In genomic region chr11:93541884-93542752, GRCh38 we compare ENCODE assay signal across 1 cellular context.
TF ChIP-seq lines count a peak whose summit lies in the region.

No MANE protein-coding gene starts in this region.

TF ChIP-seq in K562, 482 proteins besides CTCF, POLR2A, EP300 and RAD21 (continued from another document and continues in another):
- TF ChIP-seq SRSF3 (IDR thresholded peaks at IDR 0.05; ENCODE audit: insufficient read depth, low read length) (no peak), ZNF277 (CRISPR knock-in tag; IDR thresholded peaks at IDR 0.05; ENCODE audit: borderline replicate concordance) (no peak), ZBTB2 (IDR thresholded peaks at IDR 0.05) (no peak), ZBTB26 (CRISPR knock-in tag; IDR thresholded peaks at IDR 0.05) (no peak), ELK1 (CRISPR knock-in tag; IDR thresholded peaks at IDR 0.05) (no peak), NFIC (IDR thresholded peaks at IDR 0.05) (no peak), TEAD1 (CRISPR knock-in tag; IDR thresholded peaks at IDR 0.05) (no peak), RBBP5 (IDR thresholded peaks at IDR 0.05; ENCODE audit: borderline replicate concordance, insufficient read depth, low read length, poor library complexity, severe bottlenecking) (no peak), FOXA3 (CRISPR knock-in tag; conservative IDR thresholded peaks at IDR 0.05 in 1 of 2, IDR thresholded peaks at IDR 0.05 in 1 of 2) (no peak), NONO (IDR thresholded peaks at IDR 0.05; ENCODE audit: low read depth in 2 of 2, low read length in 1 of 2) (no peak), SIN3A (IDR thresholded peaks at IDR 0.05; ENCODE audit: borderline replicate concordance in 2 of 2, control insufficient read depth in 1 of 2, low read depth in 2 of 2, low read length in 2 of 2) (no peak), MAZ (CRISPR knock-in tag; conservative IDR thresholded peaks at IDR 0.05 in 1 of 2, IDR thresholded peaks at IDR 0.05 in 1 of 2) (0 out of 4 replicates have a peak, but pooled peaks of 1 of the 2 experiments have one; percentile 16), ZNF444 (CRISPR knock-in tag; IDR thresholded peaks at IDR 0.05) (no peak), ETV6 (IDR thresholded peaks at IDR 0.05; ENCODE audit: borderline replicate concordance in 1 of 2, low read depth in 2 of 2, low read length in 1 of 2) (no peak), ETV6 (CRISPR knock-in tag; IDR thresholded peaks at IDR 0.05; ENCODE audit: borderline replicate concordance) (no peak), ZFX (CRISPR knock-in tag; IDR thresholded peaks at IDR 0.05) (peak; percentile 5; the same call in 1 of the 2 replicates), BCOR (IDR thresholded peaks at IDR 0.05) (no peak), NR3C1 (CRISPR knock-in tag; IDR thresholded peaks at IDR 0.05) (no peak; the same call in 1 of the 2 replicates), PHB (CRISPR knock-in tag; IDR thresholded peaks at IDR 0.05) (no peak), USF1 (CRISPR knock-in tag; IDR thresholded peaks at IDR 0.05) (peak; percentile 33; the same call in 1 of the 2 replicates), GATA2 (CRISPR knock-in tag; IDR thresholded peaks at IDR 0.05) (no peak)
- TF ChIP-seq, protein P1, sequence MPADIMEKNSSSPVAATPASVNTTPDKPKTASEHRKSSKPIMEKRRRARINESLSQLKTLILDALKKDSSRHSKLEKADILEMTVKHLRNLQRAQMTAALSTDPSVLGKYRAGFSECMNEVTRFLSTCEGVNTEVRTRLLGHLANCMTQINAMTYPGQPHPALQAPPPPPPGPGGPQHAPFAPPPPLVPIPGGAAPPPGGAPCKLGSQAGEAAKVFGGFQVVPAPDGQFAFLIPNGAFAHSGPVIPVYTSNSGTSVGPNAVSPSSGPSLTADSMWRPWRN (IDR thresholded peaks at IDR 0.05; ENCODE audit: low read depth): no peak
- TF ChIP-seq, protein P2, sequence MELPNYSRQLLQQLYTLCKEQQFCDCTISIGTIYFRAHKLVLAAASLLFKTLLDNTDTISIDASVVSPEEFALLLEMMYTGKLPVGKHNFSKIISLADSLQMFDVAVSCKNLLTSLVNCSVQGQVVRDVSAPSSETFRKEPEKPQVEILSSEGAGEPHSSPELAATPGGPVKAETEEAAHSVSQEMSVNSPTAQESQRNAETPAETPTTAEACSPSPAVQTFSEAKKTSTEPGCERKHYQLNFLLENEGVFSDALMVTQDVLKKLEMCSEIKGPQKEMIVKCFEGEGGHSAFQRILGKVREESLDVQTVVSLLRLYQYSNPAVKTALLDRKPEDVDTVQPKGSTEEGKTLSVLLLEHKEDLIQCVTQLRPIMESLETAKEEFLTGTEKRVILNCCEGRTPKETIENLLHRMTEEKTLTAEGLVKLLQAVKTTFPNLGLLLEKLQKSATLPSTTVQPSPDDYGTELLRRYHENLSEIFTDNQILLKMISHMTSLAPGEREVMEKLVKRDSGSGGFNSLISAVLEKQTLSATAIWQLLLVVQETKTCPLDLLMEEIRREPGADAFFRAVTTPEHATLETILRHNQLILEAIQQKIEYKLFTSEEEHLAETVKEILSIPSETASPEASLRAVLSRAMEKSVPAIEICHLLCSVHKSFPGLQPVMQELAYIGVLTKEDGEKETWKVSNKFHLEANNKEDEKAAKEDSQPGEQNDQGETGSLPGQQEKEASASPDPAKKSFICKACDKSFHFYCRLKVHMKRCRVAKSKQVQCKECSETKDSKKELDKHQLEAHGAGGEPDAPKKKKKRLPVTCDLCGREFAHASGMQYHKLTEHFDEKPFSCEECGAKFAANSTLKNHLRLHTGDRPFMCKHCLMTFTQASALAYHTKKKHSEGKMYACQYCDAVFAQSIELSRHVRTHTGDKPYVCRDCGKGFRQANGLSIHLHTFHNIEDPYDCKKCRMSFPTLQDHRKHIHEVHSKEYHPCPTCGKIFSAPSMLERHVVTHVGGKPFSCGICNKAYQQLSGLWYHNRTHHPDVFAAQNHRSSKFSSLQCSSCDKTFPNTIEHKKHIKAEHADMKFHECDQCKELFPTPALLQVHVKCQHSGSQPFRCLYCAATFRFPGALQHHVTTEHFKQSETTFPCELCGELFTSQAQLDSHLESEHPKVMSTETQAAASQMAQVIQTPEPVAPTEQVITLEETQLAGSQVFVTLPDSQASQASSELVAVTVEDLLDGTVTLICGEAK (IDR thresholded peaks at IDR 0.05): peak; percentile 92
- TF ChIP-seq, protein P2 (CRISPR knock-in tag; IDR thresholded peaks at IDR 0.05): peak; percentile 91
- TF ChIP-seq, protein P3, sequence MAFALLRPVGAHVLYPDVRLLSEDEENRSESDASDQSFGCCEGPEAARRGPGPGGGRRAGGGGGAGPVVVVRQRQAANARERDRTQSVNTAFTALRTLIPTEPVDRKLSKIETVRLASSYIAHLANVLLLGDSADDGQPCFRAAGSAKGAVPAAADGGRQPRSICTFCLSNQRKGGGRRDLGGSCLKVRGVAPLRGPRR (CRISPR knock-in tag; IDR thresholded peaks at IDR 0.05): no peak
- TF ChIP-seq, protein P4, sequence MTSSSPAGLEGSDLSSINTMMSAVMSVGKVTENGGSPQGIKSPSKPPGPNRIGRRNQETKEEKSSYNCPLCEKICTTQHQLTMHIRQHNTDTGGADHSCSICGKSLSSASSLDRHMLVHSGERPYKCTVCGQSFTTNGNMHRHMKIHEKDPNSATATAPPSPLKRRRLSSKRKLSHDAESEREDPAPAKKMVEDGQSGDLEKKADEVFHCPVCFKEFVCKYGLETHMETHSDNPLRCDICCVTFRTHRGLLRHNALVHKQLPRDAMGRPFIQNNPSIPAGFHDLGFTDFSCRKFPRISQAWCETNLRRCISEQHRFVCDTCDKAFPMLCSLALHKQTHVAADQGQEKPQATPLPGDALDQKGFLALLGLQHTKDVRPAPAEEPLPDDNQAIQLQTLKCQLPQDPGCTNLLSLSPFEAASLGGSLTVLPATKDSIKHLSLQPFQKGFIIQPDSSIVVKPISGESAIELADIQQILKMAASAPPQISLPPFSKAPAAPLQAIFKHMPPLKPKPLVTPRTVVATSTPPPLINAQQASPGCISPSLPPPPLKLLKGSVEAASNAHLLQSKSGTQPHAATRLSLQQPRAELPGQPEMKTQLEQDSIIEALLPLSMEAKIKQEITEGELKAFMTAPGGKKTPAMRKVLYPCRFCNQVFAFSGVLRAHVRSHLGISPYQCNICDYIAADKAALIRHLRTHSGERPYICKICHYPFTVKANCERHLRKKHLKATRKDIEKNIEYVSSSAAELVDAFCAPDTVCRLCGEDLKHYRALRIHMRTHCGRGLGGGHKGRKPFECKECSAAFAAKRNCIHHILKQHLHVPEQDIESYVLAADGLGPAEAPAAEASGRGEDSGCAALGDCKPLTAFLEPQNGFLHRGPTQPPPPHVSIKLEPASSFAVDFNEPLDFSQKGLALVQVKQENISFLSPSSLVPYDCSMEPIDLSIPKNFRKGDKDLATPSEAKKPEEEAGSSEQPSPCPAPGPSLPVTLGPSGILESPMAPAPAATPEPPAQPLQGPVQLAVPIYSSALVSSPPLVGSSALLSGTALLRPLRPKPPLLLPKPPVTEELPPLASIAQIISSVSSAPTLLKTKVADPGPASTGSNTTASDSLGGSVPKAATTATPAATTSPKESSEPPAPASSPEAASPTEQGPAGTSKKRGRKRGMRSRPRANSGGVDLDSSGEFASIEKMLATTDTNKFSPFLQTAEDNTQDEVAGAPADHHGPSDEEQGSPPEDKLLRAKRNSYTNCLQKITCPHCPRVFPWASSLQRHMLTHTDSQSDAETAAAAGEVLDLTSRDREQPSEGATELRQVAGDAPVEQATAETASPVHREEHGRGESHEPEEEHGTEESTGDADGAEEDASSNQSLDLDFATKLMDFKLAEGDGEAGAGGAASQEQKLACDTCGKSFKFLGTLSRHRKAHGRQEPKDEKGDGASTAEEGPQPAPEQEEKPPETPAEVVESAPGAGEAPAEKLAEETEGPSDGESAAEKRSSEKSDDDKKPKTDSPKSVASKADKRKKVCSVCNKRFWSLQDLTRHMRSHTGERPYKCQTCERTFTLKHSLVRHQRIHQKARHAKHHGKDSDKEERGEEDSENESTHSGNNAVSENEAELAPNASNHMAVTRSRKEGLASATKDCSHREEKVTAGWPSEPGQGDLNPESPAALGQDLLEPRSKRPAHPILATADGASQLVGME (CRISPR knock-in tag; IDR thresholded peaks at IDR 0.05): no peak
- TF ChIP-seq, protein P5, sequence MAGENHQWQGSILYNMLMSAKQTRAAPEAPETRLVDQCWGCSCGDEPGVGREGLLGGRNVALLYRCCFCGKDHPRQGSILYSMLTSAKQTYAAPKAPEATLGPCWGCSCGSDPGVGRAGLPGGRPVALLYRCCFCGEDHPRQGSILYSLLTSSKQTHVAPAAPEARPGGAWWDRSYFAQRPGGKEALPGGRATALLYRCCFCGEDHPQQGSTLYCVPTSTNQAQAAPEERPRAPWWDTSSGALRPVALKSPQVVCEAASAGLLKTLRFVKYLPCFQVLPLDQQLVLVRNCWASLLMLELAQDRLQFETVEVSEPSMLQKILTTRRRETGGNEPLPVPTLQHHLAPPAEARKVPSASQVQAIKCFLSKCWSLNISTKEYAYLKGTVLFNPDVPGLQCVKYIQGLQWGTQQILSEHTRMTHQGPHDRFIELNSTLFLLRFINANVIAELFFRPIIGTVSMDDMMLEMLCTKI (IDR thresholded peaks at IDR 0.05; ENCODE audit: partially characterized antibody): no peak
- TF ChIP-seq, protein P6, sequence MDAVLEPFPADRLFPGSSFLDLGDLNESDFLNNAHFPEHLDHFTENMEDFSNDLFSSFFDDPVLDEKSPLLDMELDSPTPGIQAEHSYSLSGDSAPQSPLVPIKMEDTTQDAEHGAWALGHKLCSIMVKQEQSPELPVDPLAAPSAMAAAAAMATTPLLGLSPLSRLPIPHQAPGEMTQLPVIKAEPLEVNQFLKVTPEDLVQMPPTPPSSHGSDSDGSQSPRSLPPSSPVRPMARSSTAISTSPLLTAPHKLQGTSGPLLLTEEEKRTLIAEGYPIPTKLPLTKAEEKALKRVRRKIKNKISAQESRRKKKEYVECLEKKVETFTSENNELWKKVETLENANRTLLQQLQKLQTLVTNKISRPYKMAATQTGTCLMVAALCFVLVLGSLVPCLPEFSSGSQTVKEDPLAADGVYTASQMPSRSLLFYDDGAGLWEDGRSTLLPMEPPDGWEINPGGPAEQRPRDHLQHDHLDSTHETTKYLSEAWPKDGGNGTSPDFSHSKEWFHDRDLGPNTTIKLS (IDR thresholded peaks at IDR 0.05; ENCODE audit: borderline replicate concordance, low read depth): no peak
